1 cellular context compared by ENCODE assay signal in the genomic region with DNA sequence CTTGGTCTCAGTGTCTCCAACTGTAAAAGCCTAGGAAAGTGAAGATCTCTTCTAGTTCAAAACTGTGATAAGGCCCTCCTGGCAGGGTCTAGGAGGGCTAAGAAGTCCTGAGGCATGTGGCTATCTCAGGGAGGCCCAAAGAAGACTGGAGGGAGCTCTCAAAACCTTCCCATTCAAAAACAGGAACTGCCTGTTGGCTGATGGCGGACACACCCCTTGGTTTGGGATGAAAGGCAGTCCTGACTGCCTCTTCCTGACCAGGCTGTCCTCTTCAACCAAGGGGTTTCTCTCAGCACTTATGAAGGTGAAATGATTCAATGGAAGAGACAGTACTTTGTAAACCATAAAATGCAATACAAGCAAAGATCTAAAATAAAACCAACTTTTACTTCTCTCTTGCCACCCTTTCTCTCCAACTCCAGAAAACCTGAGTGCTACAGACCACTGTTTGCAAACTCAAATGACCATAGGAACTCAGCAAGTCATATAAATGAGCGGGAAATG.
TF ChIP-seq lines count a peak whose summit lies in the region.

No MANE protein-coding gene starts in this region.

TF ChIP-seq in K562, 482 proteins besides CTCF, POLR2A, EP300 and RAD21:
- TF ChIP-seq ZFX (CRISPR knock-in tag; IDR thresholded peaks at IDR 0.05) (0 out of 2 replicates have a peak, but pooled peaks have one; percentile 26), EHMT2 (IDR thresholded peaks at IDR 0.05) (no peak), SPI1 (IDR thresholded peaks at IDR 0.05; ENCODE audit: borderline replicate concordance, low read depth, low read length) (peak; percentile 99)
